1 cellular context compared by ENCODE assay signal in the genomic region with DNA sequence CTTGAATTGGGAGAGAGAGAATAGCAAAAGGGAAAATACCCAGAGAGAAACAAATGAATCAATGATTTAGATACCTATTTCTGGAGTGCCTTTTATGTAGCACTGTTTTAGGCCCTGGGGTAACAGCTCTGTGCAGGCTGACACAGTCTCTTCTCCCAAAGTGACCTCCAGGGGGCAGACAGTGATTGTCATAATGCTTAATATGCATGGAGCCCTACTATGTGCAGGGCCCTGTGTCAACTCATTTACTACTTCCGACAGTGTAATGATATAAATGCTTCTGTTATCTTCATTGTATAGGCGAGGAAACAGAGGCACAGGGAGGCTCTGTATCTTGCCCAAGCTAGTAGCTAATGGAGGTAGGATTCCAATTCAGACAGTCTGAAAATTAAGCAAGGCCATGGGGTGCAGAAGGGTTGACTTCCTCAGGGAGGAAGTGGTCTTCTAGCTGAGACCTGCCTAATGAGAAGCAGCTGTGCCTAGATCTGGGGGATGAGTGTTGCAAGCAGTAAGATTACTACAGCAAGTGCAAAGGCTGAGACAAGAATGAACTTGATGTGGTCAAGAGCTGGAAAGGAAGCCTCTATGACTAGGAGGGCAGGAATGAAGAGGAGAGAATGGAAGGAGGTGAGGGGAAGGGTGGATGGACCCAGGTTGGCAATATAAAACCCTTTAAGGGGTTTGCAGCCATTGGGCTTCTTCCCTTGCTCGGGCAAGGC.
A peak's percentile ranks its signal among the peaks of the same experiment; 100 is the strongest.
TF ChIP-seq lines count a peak whose summit lies in the region.

No MANE protein-coding gene starts in this region.

TF ChIP-seq in IMR-90, 13 proteins besides CTCF, POLR2A, EP300 and RAD21:
- TF ChIP-seq CEBPB (IDR thresholded peaks at IDR 0.05; ENCODE audit: low read depth, low read length) (peak; percentile 86), RCOR1 (IDR thresholded peaks at IDR 0.05; ENCODE audit: insufficient replicate concordance, low read length) (no peak), SMC3 (IDR thresholded peaks at IDR 0.05; ENCODE audit: low read depth, low read length) (peak; percentile 47), MAZ (IDR thresholded peaks at IDR 0.05; ENCODE audit: borderline replicate concordance, low read depth, low read length) (no peak), NFE2L2 (IDR thresholded peaks at IDR 0.05; ENCODE audit: low read depth, low read length) (no peak), FOS (IDR thresholded peaks at IDR 0.05; ENCODE audit: low read depth, low read length) (peak; percentile 28; the same call in 1 of the 2 replicates)
TF ChIP-seq in IMR-90: peak in this region for 3.
